30 cellular contexts compared by ENCODE assay signal in the genomic region with DNA sequence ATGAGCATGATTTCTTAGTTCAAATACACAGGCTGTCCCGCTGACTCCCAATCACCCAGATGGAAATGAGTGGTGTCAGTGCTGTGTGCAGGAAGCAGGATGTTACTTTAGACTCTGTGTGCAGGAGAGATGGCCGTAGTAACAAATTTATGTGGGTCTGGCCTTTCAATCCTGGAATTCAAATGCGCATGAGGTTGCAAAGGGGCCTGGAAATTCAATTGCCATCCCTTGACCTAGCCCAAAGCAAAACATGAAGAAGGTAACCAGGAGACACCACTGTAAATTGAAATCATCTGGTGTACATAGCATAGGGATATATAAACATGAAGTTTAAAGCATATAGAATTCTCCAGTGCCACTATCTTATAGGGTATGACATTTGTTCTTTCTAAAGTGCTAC. TPM values are rescaled to one million over a fixed set of nuclear protein-coding genes. Genes with fewer than 3 reads are reported as not detected.
"Had no signal": no experiment of that assay in that cellular context is flagged by ENCODE, and none has a peak within 500 bp of the region (broad histone marks: within the 10 kb centered on the region; RNA-seq: fewer than 3 reads in every experiment).

No MANE protein-coding gene starts in this region.

- H3K4me1 Mint-ChIP-seq: activated B cell treated with CpG ODN at 0.5 μM for 24 hours; activated CD4-positive, alpha-beta memory T cell treated with anti-CD3 and anti-CD28 coated beads, Interleukin-2, amount 10 ng/mL, durations not matched to agents 7 days and 5 days; activated CD4-positive, alpha-beta T cell treated with anti-CD3 and anti-CD28 coated beads, Interleukin-2, amount 10 ng/mL, durations not matched to agents 24 days and 14 days; activated CD8-positive, alpha-beta memory T cell treated with anti-CD3 and anti-CD28 coated beads, Interleukin-2, amount 10 ng/mL, durations not matched to agents 7 days and 5 days; activated naive CD8-positive, alpha-beta T cell treated with anti-CD3 and anti-CD28 coated beads for 36 hours; brain; T-helper 17 cell had no signal

- ATAC-seq: activated CD8-positive, alpha-beta memory T cell treated with anti-CD3 and anti-CD28 coated beads, Interleukin-2, amount 10 ng/mL, durations not matched to agents 7 days and 5 days; activated CD8-positive, alpha-beta T cell treated with anti-CD3 and anti-CD28 coated beads, Interleukin-2, amount 10 ng/mL, durations not matched to agents 7 days and 5 days; activated naive CD4-positive, alpha-beta T cell treated with anti-CD3 and anti-CD28 coated beads, Interleukin-2, amount 50 U/mL, for 72 hours; T-helper 17 cell had no signal

- H3K36me3 Mint-ChIP-seq: activated CD8-positive, alpha-beta memory T cell treated with anti-CD3 and anti-CD28 coated beads, Interleukin-2, amount 10 ng/mL, durations not matched to agents 7 days and 5 days; activated naive CD4-positive, alpha-beta T cell treated with anti-CD3 and anti-CD28 coated beads, Interleukin-2, amount 50 U/mL, for 72 hours; activated naive CD8-positive, alpha-beta T cell treated with anti-CD3 and anti-CD28 coated beads for 36 hours; brain had no signal

- H3K27me3 ChIP-seq: adrenal gland, ascending aorta had no signal

- H3K4me3 Mint-ChIP-seq: activated B cell treated with CpG ODN at 0.5 μM for 24 hours; activated CD4-positive, alpha-beta memory T cell treated with anti-CD3 and anti-CD28 coated beads, Interleukin-2, amount 10 ng/mL, durations not matched to agents 7 days and 5 days; activated CD4-positive, alpha-beta T cell treated with anti-CD3 and anti-CD28 coated beads, Interleukin-2, amount 10 ng/mL, durations not matched to agents 24 days and 14 days; activated CD8-positive, alpha-beta memory T cell treated with anti-CD3 and anti-CD28 coated beads, Interleukin-2, amount 10 ng/mL, durations not matched to agents 7 days and 5 days; activated CD8-positive, alpha-beta T cell treated with anti-CD3 and anti-CD28 coated beads, Interleukin-2, amount 10 ng/mL, durations not matched to agents 7 days and 5 days; activated naive CD4-positive, alpha-beta T cell treated with anti-CD3 and anti-CD28 coated beads for 36 hours; activated naive CD8-positive, alpha-beta T cell treated with anti-CD3 and anti-CD28 coated beads for 36 hours; activated T-cell treated with anti-CD3 and anti-CD28 coated beads, Interleukin-2, amount 50 U/mL, for 24 hours; brain; T-helper 17 cell had no signal

- H3K36me3 ChIP-seq: adrenal gland, ascending aorta had no signal

- H3K9me3 ChIP-seq: adrenal gland, ascending aorta had no signal

- H3K4me3 ChIP-seq: adrenal gland, ascending aorta had no signal

- H3K27me3 Mint-ChIP-seq: brain had no signal

- DNase-seq: activated B cell treated with CpG ODN at 0.5 μM for 24 hours; activated CD4-positive, alpha-beta memory T cell treated with anti-CD3 and anti-CD28 coated beads, Interleukin-2, amount 10 ng/mL, durations not matched to agents 7 days and 5 days; activated CD4-positive, alpha-beta T cell treated with anti-CD3 and anti-CD28 coated beads for 4 hours; activated CD4-positive, alpha-beta T cell treated with anti-CD3 and anti-CD28 coated beads, Interleukin-2, amount 10 ng/mL, durations not matched to agents 24 days and 14 days; activated CD4-positive, alpha-beta T cell treated with anti-CD3 and anti-CD28 coated beads, Interleukin-2, amount 50 U/mL, for 48 hours; activated CD4-positive, CD25-positive, alpha-beta regulatory T cell treated with anti-CD3 and anti-CD28 coated beads, Interleukin-2, amount 50 U/mL, for 72 hours; activated CD8-positive, alpha-beta memory T cell treated with anti-CD3 and anti-CD28 coated beads for 24 hours; activated CD8-positive, alpha-beta memory T cell treated with anti-CD3 and anti-CD28 coated beads, Interleukin-2, amount 10 ng/mL, durations not matched to agents 7 days and 5 days; activated CD8-positive, alpha-beta memory T cell treated with anti-CD3 and anti-CD28 coated beads, Interleukin-2, amount 50 U/mL, for 48 hours; activated CD8-positive, alpha-beta T cell treated with anti-CD3 and anti-CD28 coated beads, Interleukin-2, amount 10 ng/mL, durations not matched to agents 7 days and 5 days; activated effector memory CD4-positive, alpha-beta T cell treated with Interleukin-2 at 50 U/mL for 16 hours; activated gamma-delta T cell; activated naive CD4-positive, alpha-beta T cell treated with anti-CD3 and anti-CD28 coated beads for 36 hours; activated naive CD4-positive, alpha-beta T cell treated with anti-CD3 and anti-CD28 coated beads, Interleukin-2, amount 50 U/mL, for 16 hours; activated naive CD8-positive, alpha-beta T cell treated with anti-CD3 and anti-CD28 coated beads for 36 hours; activated T-cell treated with anti-CD3 and anti-CD28 coated beads, Interleukin-2, amount 50 U/mL, for 24 hours; activated T-cell treated with anti-CD3 and anti-CD28 coated beads, Interleukin-2, amount 50 U/mL, for 48 hours; adrenal gland; amniotic stem cell; anterior cingulate cortex; central memory CD4-positive, alpha-beta T cell; T-helper 17 cell; T1000 had no signal

- H3K9me3 Mint-ChIP-seq: activated B cell treated with CpG ODN at 0.5 μM for 24 hours; activated CD4-positive, alpha-beta memory T cell treated with anti-CD3 and anti-CD28 coated beads, Interleukin-2, amount 10 ng/mL, durations not matched to agents 7 days and 5 days; activated CD4-positive, alpha-beta T cell treated with anti-CD3 and anti-CD28 coated beads, Interleukin-2, amount 10 ng/mL, durations not matched to agents 24 days and 14 days; activated naive CD4-positive, alpha-beta T cell treated with anti-CD3 and anti-CD28 coated beads for 36 hours; activated naive CD4-positive, alpha-beta T cell treated with anti-CD3 and anti-CD28 coated beads, Interleukin-2, amount 50 U/mL, for 72 hours; activated naive CD8-positive, alpha-beta T cell treated with anti-CD3 and anti-CD28 coated beads for 36 hours; activated T-cell treated with anti-CD3 and anti-CD28 coated beads, Interleukin-2, amount 50 U/mL, for 24 hours; activated T-helper 2 cell treated with anti-CD3 and anti-CD28 coated beads, Interferon-gamma antibody, Interleukin-2, Interleukin-4, amounts not matched to agents 10 μg/mL and 5 μg/mL and 100 μg/mL, durations not matched to agents 14 hours and 24 hours and 36 hours had no signal

- H3K27ac Mint-ChIP-seq: activated B cell treated with CpG ODN at 0.5 μM for 24 hours; activated CD4-positive, alpha-beta memory T cell treated with anti-CD3 and anti-CD28 coated beads, Interleukin-2, amount 10 ng/mL, durations not matched to agents 7 days and 5 days; activated CD4-positive, alpha-beta T cell treated with anti-CD3 and anti-CD28 coated beads, Interleukin-2, amount 10 ng/mL, durations not matched to agents 24 days and 14 days; activated CD8-positive, alpha-beta memory T cell treated with anti-CD3 and anti-CD28 coated beads, Interleukin-2, amount 10 ng/mL, durations not matched to agents 7 days and 5 days; activated CD8-positive, alpha-beta T cell treated with anti-CD3 and anti-CD28 coated beads, Interleukin-2, amount 10 ng/mL, durations not matched to agents 7 days and 5 days; activated naive CD4-positive, alpha-beta T cell treated with anti-CD3 and anti-CD28 coated beads for 36 hours; activated naive CD4-positive, alpha-beta T cell treated with anti-CD3 and anti-CD28 coated beads, Interleukin-2, amount 50 U/mL, for 72 hours; activated naive CD8-positive, alpha-beta T cell treated with anti-CD3 and anti-CD28 coated beads for 36 hours; activated T-cell treated with anti-CD3 and anti-CD28 coated beads, Interleukin-2, amount 50 U/mL, for 24 hours; activated T-helper 2 cell treated with anti-CD3 and anti-CD28 coated beads, Interferon-gamma antibody, Interleukin-2, Interleukin-4, amounts not matched to agents 10 μg/mL and 5 μg/mL and 100 μg/mL, durations not matched to agents 14 hours and 24 hours and 36 hours; brain; T-helper 17 cell had no signal

- H3K27ac ChIP-seq: adrenal gland, ascending aorta, VCaP had no signal

- H3K4me1 ChIP-seq: adrenal gland, ascending aorta had no signal

RNA-seq across cellular contexts. Expression of a gene that starts 33.2 kb away (rescaled TPM):
- total RNA-seq: activated B cell treated with CpG ODN at 0.5 μM for 24 hours; activated CD4-positive, alpha-beta memory T cell treated with anti-CD3 and anti-CD28 coated beads, Interleukin-2, amount 10 ng/mL, durations not matched to agents 7 days and 5 days; activated CD4-positive, alpha-beta T cell treated with anti-CD3 and anti-CD28 coated beads, Interleukin-2, amount 10 ng/mL, durations not matched to agents 24 days and 14 days; activated CD8-positive, alpha-beta memory T cell treated with anti-CD3 and anti-CD28 coated beads, Interleukin-2, amount 10 ng/mL, durations not matched to agents 7 days and 5 days; activated CD8-positive, alpha-beta T cell treated with anti-CD3 and anti-CD28 coated beads, Interleukin-2, amount 10 ng/mL, durations not matched to agents 7 days and 5 days; activated naive CD4-positive, alpha-beta T cell treated with anti-CD3 and anti-CD28 coated beads for 36 hours; activated naive CD4-positive, alpha-beta T cell treated with anti-CD3 and anti-CD28 coated beads, Interleukin-2, amount 50 U/mL, for 72 hours; activated naive CD8-positive, alpha-beta T cell treated with anti-CD3 and anti-CD28 coated beads for 36 hours; activated T-helper 2 cell treated with anti-CD3 and anti-CD28 coated beads, Interferon-gamma antibody, Interleukin-2, Interleukin-4, amounts not matched to agents 10 μg/mL and 5 μg/mL and 100 μg/mL, durations not matched to agents 14 hours and 24 hours and 36 hours; ascending aorta; T-helper 1 cell treated with Interleukin-12 subunit alpha and Interleukin-12 subunit beta and Interleukin-4 antibody, amounts not matched to agents 30 ng/mL and 1 ng/mL, for 36 hours; T-helper 17 cell; T-helper 2 cell treated with Interferon-gamma antibody and Interleukin-4, amounts not matched to agents 100 ng/mL and 5 ng/mL, for 36 hours had no signal
